Comparison of ENCODE assay signal across 13 cellular contexts in the genomic region with DNA sequence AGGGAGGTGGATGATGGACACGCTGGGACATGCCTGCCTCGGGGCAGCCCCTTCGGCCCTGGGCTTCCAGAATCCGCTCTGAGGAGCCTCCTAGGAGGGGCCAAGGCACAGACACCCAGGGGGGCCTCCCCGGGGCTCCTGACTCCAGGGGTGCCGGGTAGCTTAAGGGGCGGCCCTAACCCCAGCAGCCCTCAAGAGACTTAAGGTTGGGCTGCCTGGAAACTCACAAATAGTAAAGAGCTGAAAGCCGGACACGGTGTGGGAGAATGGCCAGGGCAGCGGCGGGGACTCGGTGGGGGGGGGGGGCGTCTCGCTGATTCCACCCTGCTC. TPM values are rescaled to one million over a fixed set of nuclear protein-coding genes. Genes with fewer than 3 reads are reported as not detected.
A peak's percentile ranks its signal among the peaks of the same experiment; 100 is the strongest.
DNase-seq lines count a peak whose midpoint lies in the region; ATAC-seq, FAIRE-seq and TF ChIP-seq lines count a peak whose summit lies in the region.
"Had no signal": no experiment of that assay in that cellular context is flagged by ENCODE, and none has a peak within 500 bp of the region (broad histone marks: within the 10 kb centered on the region; RNA-seq: fewer than 3 reads in every experiment).

No MANE protein-coding gene starts in this region.

- H3K79me2 ChIP-seq in fibroblast of lung (ENCODE audit: control insufficient read depth, insufficient read depth, low read length) = peaks cover 51% of the 10 kb centered on the region

- POLR2A ChIA-PET in BJ (lab: Charles Lee) = interaction anchor here (0.8 kb wide), 1 partner anchor 23 kb away, joined by 3 read pairs; no protein-coding TSS in a partner anchor

- H3K9ac ChIP-seq in fibroblast of lung (ENCODE audit: insufficient read depth, low read length) = peak overlapping the region; percentile 5

- TF ChIP-seq POLR2A in prostate gland (IDR thresholded peaks at IDR 0.05) = no peak

- DNase-seq in BJ (ENCODE audit: low read depth) (no peak), SJCRH30 (no peak), fibroblast of lung (ENCODE audit: low read depth in 2 of 2) (no peak), prostate gland (ENCODE audit: low spot score) (no peak), small intestine (no peak), NCI-H510A treated with DMSO at 0.1 percent for 48 hours (lab: John Stamatoyannopoulos, UW) (no peak)
- DNase-seq: AML-193; effector CD4-positive, alpha-beta T cell; naive B cell; NCI-H1105 had no signal

- H3K9me3 ChIP-seq in SJCRH30 (replicated peaks) (no peaks in the 10 kb centered on the region), fibroblast of lung (ENCODE audit: control insufficient read depth, insufficient read depth, low read depth, low read length) (no peaks in the 10 kb centered on the region), prostate gland (no peaks in the 10 kb centered on the region), small intestine (ENCODE audit: control insufficient read depth, low read depth) (no peaks in the 10 kb centered on the region)

- H3K27ac ChIP-seq in SJCRH30 (peak overlapping the region; percentile 22; the same call in 1 of the 2 replicates), fibroblast of lung (ENCODE audit: insufficient read depth, low read length) (peak overlapping the region; percentile 90), prostate gland (peak overlapping the region; percentile 67 to 73), small intestine (ENCODE audit: low read depth in 1 of 2, low read length in 1 of 2) (no peak overlapping the region)

- peaks cover 29% of the 10 kb centered on the region for H3K4me1 ChIP-seq in SJCRH30
- H3K4me1 ChIP-seq in fibroblast of lung (ENCODE audit: control insufficient read depth, extremely low read depth, insufficient read depth, low read length) = peaks cover 26% of the 10 kb centered on the region
- H3K4me1 ChIP-seq in prostate gland (replicated peaks) = peaks cover 27% of the 10 kb centered on the region
- H3K4me1 ChIP-seq in small intestine (ENCODE audit: control insufficient read depth in 2 of 2, insufficient read depth in 1 of 2, low read depth in 1 of 2, low read length in 1 of 2) = peaks cover 0 to 6% of the 10 kb centered on the region in 2 donors

- no peak for FAIRE-seq in small intestine (lab: Jason Lieb, UNC)

- CTCF ChIA-PET in BJ (lab: Yijun Ruan, JAX) = interaction anchor here (0.6 to 1.8 kb wide), 4 partner anchors 10 to 259 kb away, joined by 3 to 10 read pairs (median 4); a partner anchor contains a TSS

- WGBS in prostate gland = 34% methylated on average over 13 of the region's 14 CpGs
- 53 to 82% (median 75%) methylated on average over 12 to 14 of the region's 14 CpGs for WGBS in small intestine, 3 donors

- no peak for ATAC-seq in GM19463 (IDR thresholded peaks at IDR 0.05; ENCODE audit: unreplicated experiment)
- ATAC-seq in HG03442 (IDR thresholded peaks at IDR 0.05; ENCODE audit: unreplicated experiment) = no peak

- no peak overlapping the region for H2AFZ ChIP-seq in fibroblast of lung (ENCODE audit: low read length)

- TF ChIP-seq CTCF in BJ (IDR thresholded peaks at IDR 0.05; ENCODE audit: insufficient read depth, low read depth, low read length) (0 out of 2 replicates have a peak, but pooled peaks have one; percentile 0), fibroblast of lung (conservative IDR thresholded peaks at IDR 0.05 in 1 of 2, IDR thresholded peaks at IDR 0.05 in 1 of 2; ENCODE audit: low read depth in 1 of 2, low read length in 2 of 2) (no peak), prostate gland (IDR thresholded peaks at IDR 0.05) (no peak)

- H3K4me2 ChIP-seq in fibroblast of lung (ENCODE audit: extremely low read depth, insufficient read depth, low read length) = peak overlapping the region; percentile 7

- intact Hi-C loops in prostate gland (cut with DNase I) = no loop called here

- no peaks in the 10 kb centered on the region for H3K27me3 ChIP-seq in BJ (ENCODE audit: control insufficient read depth, insufficient read depth, low read length)
- H3K27me3 ChIP-seq in SJCRH30 = no peaks in the 10 kb centered on the region
- H3K27me3 ChIP-seq in fibroblast of lung (ENCODE audit: control insufficient read depth, insufficient read depth, low read length) = no peaks in the 10 kb centered on the region
- no peaks in the 10 kb centered on the region for H3K27me3 ChIP-seq in prostate gland (replicated peaks; ENCODE audit: insufficient read depth)
- no peaks in the 10 kb centered on the region for H3K27me3 ChIP-seq in small intestine (ENCODE audit: control insufficient read depth in 2 of 2, insufficient read depth in 2 of 2, low read length in 2 of 2)

- H4K20me1 ChIP-seq in fibroblast of lung (ENCODE audit: control insufficient read depth, extremely low read depth, insufficient read depth, low read length) = no peaks in the 10 kb centered on the region

- peak overlapping the region; percentile 28 for H3K4me3 ChIP-seq in BJ (ENCODE audit: low read depth, low read length)
- H3K4me3 ChIP-seq in SJCRH30 = no peak overlapping the region; the same call in 1 of the 2 replicates
- H3K4me3 ChIP-seq in fibroblast of lung (replicated peaks in 1 of 4; ENCODE audit: control extremely low read depth in 1 of 4, insufficient read depth in 1 of 4, low read depth in 3 of 4, low read length in 4 of 4) = peak overlapping the region in 1 of 4 experiments; percentile 40
- H3K4me3 ChIP-seq in prostate gland = no peak overlapping the region
- no peak overlapping the region for H3K4me3 ChIP-seq in small intestine (ENCODE audit: low read depth in 1 of 2, low read length in 2 of 2)

- peaks cover 25% of the 10 kb centered on the region for H3K36me3 ChIP-seq in BJ (ENCODE audit: control insufficient read depth, insufficient read depth, low read length)
- peaks cover 22% of the 10 kb centered on the region for H3K36me3 ChIP-seq in SJCRH30
- H3K36me3 ChIP-seq in fibroblast of lung (ENCODE audit: control insufficient read depth, insufficient read depth, low read length) = peaks cover 14% of the 10 kb centered on the region
- H3K36me3 ChIP-seq in prostate gland = no peaks in the 10 kb centered on the region
- no peaks in the 10 kb centered on the region for H3K36me3 ChIP-seq in small intestine (ENCODE audit: control insufficient read depth in 2 of 2, insufficient read depth in 2 of 2, low read length in 2 of 2)

RNA-seq across cellular contexts. Expression of a gene that starts 7.7 kb away (rescaled TPM):
- polyA plus RNA-seq in BJ (2011; rRNA removed) (10.7 and 17.4 TPM in 2 replicates), fibroblast of lung (6.4 and 8.7 TPM in 2 replicates), small intestine (1 to 10 TPM; 1.3 to 6.2 (median 3.4) TPM)
- 21.9 and 36.1 TPM in 2 replicates for polyA minus RNA-seq in BJ (2011; rRNA and poly(A)+ RNA removed)
- 28.7 and 34.8 TPM in 2 replicates for total RNA-seq in SJCRH30 (2014; rRNA removed; shearing (Covaris generic))
- total RNA-seq in fibroblast of lung (12.1 and 14.9 TPM in 2 replicates), prostate gland (10 to 100 TPM in 1 of 2 donors, 1 to 10 TPM in 1; 3.8 to 18.7 TPM)
- polyA plus RNA-seq in fibroblast of lung (2012) = 10.5 and 12.5 TPM in 2 replicates
- polyA minus RNA-seq in fibroblast of lung (ENCODE audit: low replicate concordance) = 32.6 and 39.3 TPM in 2 replicates

RNA-seq across cellular contexts. Expression of a gene that starts 16.4 kb away (rescaled TPM):
- polyA plus RNA-seq in BJ (2011; rRNA removed) (not detected in 2 replicates), fibroblast of lung (not detected in 2 replicates), small intestine (under 1 TPM in 1 of 3 donors, not detected in 2; 0.55 TPM)
- polyA minus RNA-seq in BJ (2011; rRNA and poly(A)+ RNA removed) = not detected in 2 replicates
- total RNA-seq in SJCRH30 (2014; rRNA removed; shearing (Covaris generic)) = 0.08 TPM in 1 of 2 replicates, not detected in the other
- total RNA-seq in fibroblast of lung (not detected in 2 replicates), prostate gland (not detected)
- not detected in 2 replicates for polyA plus RNA-seq in fibroblast of lung (2012)
- not detected in 2 replicates for polyA minus RNA-seq in fibroblast of lung (ENCODE audit: low replicate concordance)

RNA-seq across cellular contexts. Expression of a gene that starts 20.5 kb away (rescaled TPM):
- polyA plus RNA-seq in BJ (2011; rRNA removed) (35.3 and 46.6 TPM in 2 replicates), fibroblast of lung (20.9 and 25.5 TPM in 2 replicates), small intestine (10 to 100 TPM; 29.5 to 52.7 (median 45.4) TPM)
- polyA minus RNA-seq in BJ (2011; rRNA and poly(A)+ RNA removed) = 18.0 and 26.9 TPM in 2 replicates
- 18.3 and 19.8 TPM in 2 replicates for total RNA-seq in SJCRH30 (2014; rRNA removed; shearing (Covaris generic))
- total RNA-seq in fibroblast of lung (13.2 and 13.4 TPM in 2 replicates), prostate gland (10 to 100 TPM; 36.9 to 58.7 TPM)
- 34.2 and 35.6 TPM in 2 replicates for polyA plus RNA-seq in fibroblast of lung (2012)
- 30.5 and 33.5 TPM in 2 replicates for polyA minus RNA-seq in fibroblast of lung (ENCODE audit: low replicate concordance)

RNA-seq across cellular contexts. Expression of a gene that starts 40.2 kb away (rescaled TPM):
- polyA plus RNA-seq in BJ (2011; rRNA removed) (not detected in 2 replicates), fibroblast of lung (not detected in 2 replicates), small intestine (not detected)
- not detected in 2 replicates for polyA minus RNA-seq in BJ (2011; rRNA and poly(A)+ RNA removed)
- not detected in 2 replicates for total RNA-seq in SJCRH30 (2014; rRNA removed; shearing (Covaris generic))
- total RNA-seq in fibroblast of lung (not detected in 2 replicates), prostate gland (not detected)
- polyA plus RNA-seq in fibroblast of lung (2012) = not detected in 2 replicates
- polyA minus RNA-seq in fibroblast of lung (ENCODE audit: low replicate concordance) = not detected in 2 replicates
- total RNA-seq: temporal lobe had no signal

RNA-seq across cellular contexts. Expression of a gene that starts 40.5 kb away (rescaled TPM):
- polyA plus RNA-seq in BJ (2011; rRNA removed) (21.5 and 39.8 TPM in 2 replicates), fibroblast of lung (19.3 and 26.2 TPM in 2 replicates), small intestine (100 to 1,000 TPM in 1 of 3 donors, 10 to 100 TPM in 2; 39.0 to 107 (median 94.8) TPM)
- 30.5 and 34.7 TPM in 2 replicates for polyA minus RNA-seq in BJ (2011; rRNA and poly(A)+ RNA removed)
- total RNA-seq in SJCRH30 (2014; rRNA removed; shearing (Covaris generic)) = 19.6 and 21.3 TPM in 2 replicates
- total RNA-seq in fibroblast of lung (24.4 and 35.0 TPM in 2 replicates), prostate gland (100 to 1,000 TPM in 1 of 2 donors, 10 to 100 TPM in 1; 65.1 to 114 TPM)
- polyA plus RNA-seq in fibroblast of lung (2012) = 45.7 and 61.2 TPM in 2 replicates
- polyA minus RNA-seq in fibroblast of lung (ENCODE audit: low replicate concordance) = 39.8 and 51.4 TPM in 2 replicates

Comparison
In these comparisons a context has a peak if more than half of its experiments do, and no peak if none do; other contexts are left out.
1. H3K27ac ChIP-seq: peak in SJCRH30 (single experiment), fibroblast of lung (single experiment) and prostate gland (2 of 2); none in small intestine (0 of 2).